ENCODE assay signal across 35 cellular contexts in genomic region chr16:51262428-51262827, GRCh38.
DNase-seq lines count a peak whose midpoint lies in the region; ATAC-seq, FAIRE-seq and TF ChIP-seq lines count a peak whose summit lies in the region.
"Had no signal": no experiment of that assay in that cellular context is flagged by ENCODE, and none has a peak within 500 bp of the region (broad histone marks: within the 10 kb centered on the region; RNA-seq: fewer than 3 reads in every experiment).

No MANE protein-coding gene starts in this region.

- no peaks in the 10 kb centered on the region for H3K27me3 Mint-ChIP-seq in activated CD4-positive, alpha-beta T cell treated with anti-CD3 and anti-CD28 coated beads, Interleukin-2, amount 10 ng/mL, durations not matched to agents 24 days and 14 days
- H3K27me3 Mint-ChIP-seq: B cell; CD4-positive, alpha-beta memory T cell; CD4-positive, alpha-beta T cell; CD4-positive, CD25-positive, alpha-beta regulatory T cell; CD8-positive, alpha-beta memory T cell had no signal

- H3K4me2 ChIP-seq in HepG2 (ENCODE audit: low read depth, low read length): no peak overlapping the region
- H3K4me2 ChIP-seq: A549; BLaER1; BLaER1 treated with 17β-estradiol and CSF1 and Interleukin-3, amounts not matched to agents 10 nM and 100 nM had no signal

- H3K36me3 Mint-ChIP-seq in activated CD4-positive, alpha-beta T cell treated with anti-CD3 and anti-CD28 coated beads, Interleukin-2, amount 10 ng/mL, durations not matched to agents 24 days and 14 days (ENCODE audit: low read depth): no peaks in the 10 kb centered on the region
- H3K36me3 Mint-ChIP-seq: CD14-positive monocyte; CD4-positive, alpha-beta memory T cell; CD4-positive, CD25-positive, alpha-beta regulatory T cell; CD8-positive, alpha-beta memory T cell; CD8-positive, alpha-beta T cell had no signal

- H3K4me1 ChIP-seq in right lobe of liver (no peaks in the 10 kb centered on the region), HepG2 (ENCODE audit: insufficient read depth, low read length) (no peaks in the 10 kb centered on the region)
- H3K4me1 ChIP-seq: A549; BE2C; BLaER1; BLaER1 treated with 17β-estradiol and CSF1 and Interleukin-3, amounts not matched to agents 10 nM and 100 nM; Caco-2 had no signal

- TF ChIP-seq CTCF in right lobe of liver (IDR thresholded peaks at IDR 0.05): no peak
- no peak for TF ChIP-seq CTCF in HepG2 (CRISPR knock-in tag; IDR thresholded peaks at IDR 0.05)

- H3K27me3 ChIP-seq in right lobe of liver (no peaks in the 10 kb centered on the region), HepG2 (ENCODE audit: control insufficient read depth in 1 of 2, insufficient read depth in 2 of 2, low read length in 2 of 2) (no peaks in the 10 kb centered on the region)
- H3K27me3 ChIP-seq: BE2C; BLaER1; BLaER1 treated with 17β-estradiol and CSF1 and Interleukin-3, amounts not matched to agents 10 nM and 100 nM had no signal

- no peak overlapping the region for H3K4me3 ChIP-seq in right lobe of liver
- H3K4me3 ChIP-seq in HepG2 (replicated peaks in 1 of 3; ENCODE audit: insufficient read depth in 1 of 3, low read depth in 2 of 3, low read length in 3 of 3): no peak overlapping the region
- H3K4me3 ChIP-seq: A549; BLaER1; BLaER1 treated with 17β-estradiol and CSF1 and Interleukin-3, amounts not matched to agents 10 nM and 100 nM had no signal

- TF ChIP-seq RAD21 in HepG2 (CRISPR knock-in tag; IDR thresholded peaks at IDR 0.05): no peak

- TF ChIP-seq POLR2A in right lobe of liver (IDR thresholded peaks at IDR 0.05) (no peak), HepG2 (IDR thresholded peaks at IDR 0.05; ENCODE audit: insufficient read depth in 1 of 2, low read depth in 2 of 2, low read length in 2 of 2) (no peak)

- no TSS peak for BruUV-seq in HepG2 (replicated peaks; lab: Mats Ljungman, UMichigan)

- no peaks in the 10 kb centered on the region for H3K4me1 Mint-ChIP-seq in activated CD4-positive, alpha-beta T cell treated with anti-CD3 and anti-CD28 coated beads, Interleukin-2, amount 10 ng/mL, durations not matched to agents 24 days and 14 days
- H3K4me1 Mint-ChIP-seq: B cell; CD14-positive monocyte; CD4-positive, alpha-beta memory T cell; CD4-positive, CD25-positive, alpha-beta regulatory T cell; CD8-positive, alpha-beta memory T cell had no signal

- H3K36me3 ChIP-seq in right lobe of liver (no peaks in the 10 kb centered on the region), HepG2 (replicated peaks in 1 of 2; ENCODE audit: control insufficient read depth in 1 of 2, insufficient read depth in 2 of 2, low read length in 2 of 2) (no peaks in the 10 kb centered on the region)
- H3K36me3 ChIP-seq: BE2C; BLaER1; BLaER1 treated with 17β-estradiol and CSF1 and Interleukin-3, amounts not matched to agents 10 nM and 100 nM had no signal

- intact Hi-C loops in right lobe of liver (cut with DNase I): no loop called here
- intact Hi-C loops in HepG2 (cut with micrococcal nuclease; ENCODE audit: unreplicated experiment): no loop called here
- intact Hi-C loops in activated CD4-positive, alpha-beta T cell treated with anti-CD3 and anti-CD28 coated beads, Interleukin-2, amount 10 ng/mL, durations not matched to agents 24 days and 14 days (cut with micrococcal nuclease): no loop called here

- H3K79me2 ChIP-seq in HepG2 (ENCODE audit: insufficient read depth, low read length): no peaks in the 10 kb centered on the region

- H3K27ac Mint-ChIP-seq in activated CD4-positive, alpha-beta T cell treated with anti-CD3 and anti-CD28 coated beads, Interleukin-2, amount 10 ng/mL, durations not matched to agents 24 days and 14 days: no peak overlapping the region
- H3K27ac Mint-ChIP-seq: B cell; CD14-positive monocyte; CD4-positive, alpha-beta T cell; CD8-positive, alpha-beta memory T cell; CD8-positive, alpha-beta T cell had no signal

- 22% methylated on average over 1 of the region's 1 CpG for WGBS in right lobe of liver (ENCODE audit: insufficient coverage, low coverage, low lambda C conversion rate, missing lambda C conversion rate)
- 0% methylated on average over 1 of the region's 1 CpG for WGBS in HepG2 (ENCODE audit: low lambda C conversion rate)

- FAIRE-seq in HepG2 (lab: Jason Lieb, UNC): no peak
- FAIRE-seq: A204.1, A549, D721Med had no signal

- no peak overlapping the region for H3K4me3 Mint-ChIP-seq in activated CD4-positive, alpha-beta T cell treated with anti-CD3 and anti-CD28 coated beads, Interleukin-2, amount 10 ng/mL, durations not matched to agents 24 days and 14 days
- H3K4me3 Mint-ChIP-seq: B cell; CD14-positive monocyte; CD4-positive, alpha-beta memory T cell; CD4-positive, alpha-beta T cell; CD4-positive, CD25-positive, alpha-beta regulatory T cell; CD8-positive, alpha-beta memory T cell; CD8-positive, alpha-beta T cell had no signal

- in situ Hi-C loops in HepG2 (cut with HindIII; ENCODE audit: extremely low pct_ligation_motif_present, low pct_unique_long_range_greater_than_20kb): no loop called here

- no peak overlapping the region for H2AFZ ChIP-seq in HepG2 (ENCODE audit: low read length)

- H3K9me3 ChIP-seq in right lobe of liver: no peaks in the 10 kb centered on the region
- 0 out of 2 replicates have a peak, but pooled peaks cover 15% of the 10 kb centered on the region for H3K9me3 ChIP-seq in HepG2 (ENCODE audit: low read length)
- H3K9me3 ChIP-seq: BE2C had no signal

- TF ChIP-seq EP300 in HepG2 (IDR thresholded peaks at IDR 0.05; ENCODE audit: low read depth in 2 of 2, low read length in 2 of 2): no peak
- no peak for TF ChIP-seq EP300 in HepG2 (CRISPR knock-in tag; IDR thresholded peaks at IDR 0.05; ENCODE audit: borderline replicate concordance)

- POLR2A ChIA-PET in HepG2 (lab: Yijun Ruan, JAX): no interaction called here

- ATAC-seq in right lobe of liver (peak; percentile 59 to 87 (median 62)), HepG2 (no peak), left lobe of liver (peak; percentile 75)
- ATAC-seq: A549; CD8-positive, alpha-beta T cell had no signal

- H3K27ac ChIP-seq in right lobe of liver: peak overlapping the region in 1 of 3 donors; percentile 46
- H3K27ac ChIP-seq in HepG2 (ENCODE audit: extremely low read length, insufficient read depth, low read length): no peak overlapping the region
- H3K27ac ChIP-seq: 22Rv1; A549; BLaER1; BLaER1 treated with 17β-estradiol and CSF1 and Interleukin-3, amounts not matched to agents 10 nM and 100 nM; C4-2B had no signal

- H3K9ac ChIP-seq in HepG2 (ENCODE audit: insufficient read depth, low read depth, low read length): no peak overlapping the region
- H3K9ac ChIP-seq: BLaER1; BLaER1 treated with 17β-estradiol and CSF1 and Interleukin-3, amounts not matched to agents 10 nM and 100 nM had no signal

- CTCF ChIA-PET in HepG2 (lab: Yijun Ruan, JAX; ENCODE audit: low intra/inter-chr PET ratio, low total read pairs): no interaction called here

- DNase-seq in right lobe of liver (no peak), HepG2 (ENCODE audit: low spot score) (no peak), left lobe of liver (ENCODE audit: low spot score) (no peak), renal cortical epithelial cell (ENCODE audit: low read depth) (peak; percentile 82), D341Med (ENCODE audit: low spot score) (no peak)
- no peak for DNase-seq in activated CD4-positive, alpha-beta T cell treated with anti-CD3 and anti-CD28 coated beads, Interleukin-2, amount 10 ng/mL, durations not matched to agents 24 days and 14 days
- DNase-seq: 8988T; ACHN; AML-193; BE2C; C1 segment of cervical spinal cord; Caco-2; Calu3; CD4-positive, alpha-beta memory T cell; CD4-positive, alpha-beta T cell; CD4-positive, CD25-positive, alpha-beta regulatory T cell; CD8-positive, alpha-beta memory T cell; CD8-positive, alpha-beta T cell; COR-L47; DMS 273 treated with DMSO at 0.1 percent for 48 hours; DMS153; DMS53; DMS79; DMS79 treated with DMSO at 0.1 percent for 48 hours; DND-41; EL had no signal

- peaks cover 4% of the 10 kb centered on the region for H3K9me3 Mint-ChIP-seq in activated CD4-positive, alpha-beta T cell treated with anti-CD3 and anti-CD28 coated beads, Interleukin-2, amount 10 ng/mL, durations not matched to agents 24 days and 14 days

- no peaks in the 10 kb centered on the region for H4K20me1 ChIP-seq in HepG2 (ENCODE audit: insufficient read depth, low read length)
- H4K20me1 ChIP-seq: BLaER1; BLaER1 treated with 17β-estradiol and CSF1 and Interleukin-3, amounts not matched to agents 10 nM and 100 nM had no signal

TF ChIP-seq in HepG2, 621 proteins besides CTCF, POLR2A, EP300 and RAD21:
- TF ChIP-seq NPAS2 (CRISPR knock-in tag; IDR thresholded peaks at IDR 0.05; ENCODE audit: borderline replicate concordance) (no peak), ZNF790 (CRISPR knock-in tag; IDR thresholded peaks at IDR 0.05; ENCODE audit: borderline replicate concordance) (no peak), FOXO1 (CRISPR knock-in tag; IDR thresholded peaks at IDR 0.05) (no peak), DMAP1 (CRISPR knock-in tag; IDR thresholded peaks at IDR 0.05) (no peak), JUN (CRISPR knock-in tag; IDR thresholded peaks at IDR 0.05) (no peak), KMT2A (CRISPR knock-in tag; IDR thresholded peaks at IDR 0.05) (no peak)
